Comparison of ENCODE assay signal across 1 cellular context in the genomic region with DNA sequence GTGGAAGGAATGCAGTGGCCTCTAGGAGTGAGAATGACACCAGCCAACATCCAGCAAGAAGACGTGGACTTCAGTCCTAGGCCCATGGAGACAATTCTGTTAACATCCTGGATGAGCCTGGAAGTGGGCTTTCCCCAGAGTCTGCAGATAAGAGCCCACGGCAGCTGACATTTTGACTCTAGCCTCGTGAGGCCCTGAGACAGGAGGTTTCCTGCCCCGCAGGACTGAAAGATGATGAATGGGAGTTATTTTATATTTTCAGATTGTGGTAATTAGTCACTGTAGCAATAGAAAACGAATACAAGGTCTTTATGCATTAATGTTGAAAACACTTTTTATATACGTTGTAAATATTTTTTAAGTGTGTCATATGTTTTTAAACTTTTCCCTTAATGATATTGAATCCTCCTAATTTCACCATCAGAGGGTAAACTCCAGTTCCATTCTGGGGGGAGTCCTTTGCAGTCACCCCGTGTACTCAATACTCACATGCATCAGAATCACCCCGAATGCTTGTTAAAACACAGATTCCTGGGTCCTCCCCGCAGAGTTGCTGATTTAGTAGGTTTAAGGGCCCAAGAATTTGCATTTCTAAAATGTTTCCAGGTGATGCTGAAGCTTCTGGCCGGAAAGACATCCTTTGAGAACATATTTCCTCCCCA.
TF ChIP-seq lines count a peak whose summit lies in the region.

No MANE protein-coding gene starts in this region.

TF ChIP-seq in K562, 482 proteins besides CTCF, POLR2A, EP300 and RAD21 (continued from another document):
- no peak for TF ChIP-seq ZNF444 (CRISPR knock-in tag; IDR thresholded peaks at IDR 0.05)
- TF ChIP-seq POLR3A (IDR thresholded peaks at IDR 0.05; ENCODE audit: borderline replicate concordance, extremely low read depth, insufficient read depth, insufficient read length): no peak
- TF ChIP-seq U2AF1 (optimal IDR thresholded peaks at IDR 0.05; ENCODE audit: low read depth, low read length): no peak
- TF ChIP-seq POLR2AphosphoS5 (IDR thresholded peaks at IDR 0.05; ENCODE audit: control insufficient read depth, insufficient read depth, low read depth, low read length): no peak
- no peak for TF ChIP-seq ZNF449 (CRISPR knock-in tag; IDR thresholded peaks at IDR 0.05)
- no peak for TF ChIP-seq ZNF253 (CRISPR knock-in tag; conservative IDR thresholded peaks at IDR 0.05)
- no peak for TF ChIP-seq RBM15 (IDR thresholded peaks at IDR 0.05; ENCODE audit: insufficient read depth, low read length)
- no peak for TF ChIP-seq ETV5 (CRISPR knock-in tag; IDR thresholded peaks at IDR 0.05; ENCODE audit: low read depth)
- TF ChIP-seq ZNF24 (IDR thresholded peaks at IDR 0.05): no peak
- TF ChIP-seq E2F6 (IDR thresholded peaks at IDR 0.05; ENCODE audit: borderline replicate concordance in 1 of 2, extremely low read depth in 1 of 2, insufficient read depth in 1 of 2, insufficient read length in 1 of 2, low read depth in 1 of 2, low read length in 1 of 2, poor library complexity in 1 of 2, severe bottlenecking in 1 of 2): no peak
- no peak for TF ChIP-seq NCOA1 (IDR thresholded peaks at IDR 0.05; ENCODE audit: low read depth)
- no peak for TF ChIP-seq ATF4 (CRISPR knock-in tag; IDR thresholded peaks at IDR 0.05)
- no peak for TF ChIP-seq TAF15 (IDR thresholded peaks at IDR 0.05; ENCODE audit: low read depth, low read length)
